ENCODE assay signal across 16 cellular contexts in genomic region chr20:63251345-63251744, GRCh38. TPM values are rescaled to one million over a fixed set of nuclear protein-coding genes. Genes with fewer than 3 reads are reported as not detected.
DNase-seq lines count a peak whose midpoint lies in the region; TF ChIP-seq lines count a peak whose summit lies in the region.
"Not testable (repeated sequence)": the region's sequence is repeated elsewhere in the genome, so short reads cannot be mapped to it uniquely, and the experiment has no call there.
"Had no signal": no experiment of that assay in that cellular context is flagged by ENCODE, and none has a peak within 500 bp of the region (broad histone marks: within the 10 kb centered on the region; RNA-seq: fewer than 3 reads in every experiment).

No MANE protein-coding gene starts in this region.

- H3K9ac ChIP-seq in Karpas-422 (ENCODE audit: low read length) = not testable (repeated sequence)

- not testable (repeated sequence) for BruUV-seq in OCI-LY7 (replicated peaks; lab: Mats Ljungman, UMichigan)

- WGBS in thyroid gland, 2 donors = 29 to 40% methylated on average over 14 of the region's 14 CpGs

- CTCF ChIA-PET in OCI-LY7 (lab: Charles Lee; ENCODE audit: unreplicated experiment); activated CD4-positive, alpha-beta memory T cell treated with anti-CD3 and anti-CD28 coated beads for 36 hours (lab: Charles Lee): not testable (repeated sequence)

- not testable (repeated sequence) for H3K36me3 ChIP-seq in Karpas-422 (ENCODE audit: insufficient read depth, low read length); OCI-LY7 (ENCODE audit: insufficient read depth, low read length); thyroid gland

- not testable (repeated sequence) for H2AFZ ChIP-seq in Karpas-422 (ENCODE audit: low read length); OCI-LY7 (ENCODE audit: low read length)

- not testable (repeated sequence) for H4K20me1 ChIP-seq in Karpas-422 (ENCODE audit: insufficient read depth, low read depth, low read length); OCI-LY7 (ENCODE audit: insufficient read depth, low read length)

- not testable (repeated sequence) for H3K27ac ChIP-seq in Karpas-422 (ENCODE audit: low read length); OCI-LY7 (ENCODE audit: low read depth, low read length, poor library complexity, severe bottlenecking); thyroid gland
- peak overlapping the region in 2 of 59 donors; percentile 60 to 69 for H3K27ac ChIP-seq in dorsolateral prefrontal cortex

- not testable (repeated sequence) for H3K4me1 Mint-ChIP-seq in activated CD4-positive, alpha-beta memory T cell treated with anti-CD3 and anti-CD28 coated beads for 36 hours (ENCODE audit: low read depth)

- not testable (repeated sequence) for H3K4me1 ChIP-seq in Karpas-422 (ENCODE audit: low read length); OCI-LY7 (ENCODE audit: insufficient read depth, low read length, poor library complexity, severe bottlenecking)
- peaks cover 42 to 66% of the 10 kb centered on the region in 2 donors for H3K4me1 ChIP-seq in thyroid gland

- H3K36me3 Mint-ChIP-seq in activated CD4-positive, alpha-beta memory T cell treated with anti-CD3 and anti-CD28 coated beads for 36 hours = not testable (repeated sequence)

- not testable (repeated sequence) for H3K4me3 ChIP-seq in GM12865 (ENCODE audit: low read depth, low read length); Karpas-422 (ENCODE audit: low read length); OCI-LY7 (ENCODE audit: low read depth, low read length, poor library complexity, severe bottlenecking); dorsolateral prefrontal cortex; thyroid gland (replicated peaks in 1 of 3)

- H3K9me3 ChIP-seq in Karpas-422 (ENCODE audit: low read length); OCI-LY7 (ENCODE audit: low read length); thyroid gland: not testable (repeated sequence)

- H3K9me2 ChIP-seq in Karpas-422 (replicated peaks; ENCODE audit: insufficient read depth, low read length); OCI-LY7 (ENCODE audit: insufficient read depth, low read length): not testable (repeated sequence)

- intact Hi-C loops in OCI-LY7 (cut with micrococcal nuclease; ENCODE audit: unreplicated experiment) = loop anchor here (2.0 kb wide), 1 partner anchor 29 kb away; no protein-coding TSS in a partner anchor
- intact Hi-C loops in activated CD4-positive, alpha-beta memory T cell treated with anti-CD3 and anti-CD28 coated beads for 36 hours (cut with micrococcal nuclease); dorsolateral prefrontal cortex (cut with DNase I); thyroid gland (cut with DNase I): not testable (repeated sequence)

- H3K9me3 Mint-ChIP-seq in activated CD4-positive, alpha-beta memory T cell treated with anti-CD3 and anti-CD28 coated beads for 36 hours = not testable (repeated sequence)

- H3K27ac Mint-ChIP-seq in activated CD4-positive, alpha-beta memory T cell treated with anti-CD3 and anti-CD28 coated beads for 36 hours = not testable (repeated sequence)

- not testable (repeated sequence) for TF ChIP-seq POLR2A in thyroid gland (IDR thresholded peaks at IDR 0.05)

- H3K4me3 Mint-ChIP-seq in activated CD4-positive, alpha-beta memory T cell treated with anti-CD3 and anti-CD28 coated beads for 36 hours = not testable (repeated sequence)

- not testable (repeated sequence) for H3K27me3 ChIP-seq in Karpas-422 (ENCODE audit: low read length); thyroid gland
- peaks cover 0 to 85% (median 38%) of the 10 kb centered on the region in 45 donors for H3K27me3 ChIP-seq in dorsolateral prefrontal cortex

- peak; percentile 12 for DNase-seq in COR-L47 (lab: John Stamatoyannopoulos, UW)
- DNase-seq in GM12865 (ENCODE audit: low read depth); OCI-LY7 (ENCODE audit: low spot score): not testable (repeated sequence)
- DNase-seq in Karpas-422 = peak; percentile 49
- DNase-seq in activated CD4-positive, alpha-beta memory T cell treated with anti-CD3 and anti-CD28 coated beads for 36 hours = peak; percentile 29
- peak in 5 of 10 donors; percentile 25 to 63 (median 46) for DNase-seq in dorsolateral prefrontal cortex
- peak; percentile 63 for DNase-seq in myocyte (ENCODE audit: low read depth)
- peak; percentile 64 to 73 for DNase-seq in thyroid gland

- not testable (repeated sequence) for H3K4me2 ChIP-seq in Karpas-422 (ENCODE audit: low read depth, low read length, poor library complexity, severe bottlenecking); OCI-LY7 (ENCODE audit: low read length)

- H3K27me3 Mint-ChIP-seq in activated CD4-positive, alpha-beta memory T cell treated with anti-CD3 and anti-CD28 coated beads for 36 hours = peaks cover 40% of the 10 kb centered on the region

- peak; percentile 10 for TF ChIP-seq CTCF in GM12865 (IDR thresholded peaks at IDR 0.05; ENCODE audit: insufficient read depth, low read depth, low read length, missing control alignments)
- TF ChIP-seq CTCF in OCI-LY7 (conservative IDR thresholded peaks at IDR 0.05; ENCODE audit: low read length) = peak; percentile 39; the same call in 1 of the 2 replicates
- TF ChIP-seq CTCF in dorsolateral prefrontal cortex (IDR thresholded peaks at IDR 0.05 in 54 of 56, conservative IDR thresholded peaks at IDR 0.05 in 2 of 56; ENCODE audit: low read depth in 1 of 56, partially characterized antibody in 56 of 56) = peak in 34 of 56 donors; percentile 14 to 51 (median 28)
- TF ChIP-seq CTCF in thyroid gland (IDR thresholded peaks at IDR 0.05) = peak in 2 of 6 experiments; percentile 14 to 42

- H3K79me2 ChIP-seq in Karpas-422 (ENCODE audit: low read length); OCI-LY7 (ENCODE audit: insufficient read depth, low read depth, low read length): not testable (repeated sequence)

- POLR2A ChIA-PET in OCI-LY7 (lab: Charles Lee); activated CD4-positive, alpha-beta memory T cell treated with anti-CD3 and anti-CD28 coated beads for 36 hours (lab: Charles Lee): not testable (repeated sequence)

RNA-seq across cellular contexts. Expression of gene NKAIN4, which starts 2.9 kb away (rescaled TPM):
- total RNA-seq in Karpas-422 (2014; rRNA removed; shearing (Covaris generic); ENCODE audit: low replicate concordance) = not detected in 2 replicates
- not detected in 2 replicates for total RNA-seq in OCI-LY7 (2014; rRNA removed; shearing (Covaris generic))
- total RNA-seq in OCI-LY7 (2022) = not detected in 2 replicates
- total RNA-seq in activated CD4-positive, alpha-beta memory T cell treated with anti-CD3 and anti-CD28 coated beads for 36 hours = not detected
- 10 to 100 TPM in 102 of 120 experiments, 1 to 10 TPM in 18; 5.4 to 44.1 (median 16.7) TPM for total RNA-seq in dorsolateral prefrontal cortex
- not detected in 2 replicates for total RNA-seq in myocyte
- 0.16 TPM for polyA plus RNA-seq in myocyte (2012)
- 1 to 10 TPM in 1 of 4 donors, under 1 TPM in 2, not detected in 1; 0.45 to 5.5 (median 0.67) TPM for total RNA-seq in thyroid gland
- total RNA-seq: activated CD8-positive, alpha-beta memory T cell treated with anti-CD3 and anti-CD28 coated beads for 36 hours; activated T-cell treated with anti-CD3 and anti-CD28 coated beads, Interleukin-2, amount 50 U/mL, for 72 hours; GM23248; LHCN-M2; naive thymus-derived CD4-positive, alpha-beta T cell; SK-MEL-5 had no signal
- polyA plus RNA-seq: CD14-positive monocyte; GM23248; naive thymus-derived CD4-positive, alpha-beta T cell had no signal

RNA-seq across cellular contexts. Expression of gene BIRC7, which starts 15.6 kb away (rescaled TPM):
- total RNA-seq in Karpas-422 (2014; rRNA removed; shearing (Covaris generic); ENCODE audit: low replicate concordance) = 10.7 and 23.3 TPM in 2 replicates
- not detected in 2 replicates for total RNA-seq in OCI-LY7 (2014; rRNA removed; shearing (Covaris generic))
- total RNA-seq in OCI-LY7 (2022) = 0.39 and 0.42 TPM in 2 replicates
- not detected for total RNA-seq in activated CD4-positive, alpha-beta memory T cell treated with anti-CD3 and anti-CD28 coated beads for 36 hours
- total RNA-seq in dorsolateral prefrontal cortex = 1 to 10 TPM in 4 of 120 experiments, under 1 TPM in 27, not detected in 89; 0.22 to 1.3 (median 0.63) TPM
- total RNA-seq in myocyte = not detected in 2 replicates
- 0.11 TPM for polyA plus RNA-seq in myocyte (2012)
- total RNA-seq in thyroid gland = not detected
- total RNA-seq: activated CD8-positive, alpha-beta memory T cell treated with anti-CD3 and anti-CD28 coated beads for 36 hours; GM23248; LHCN-M2; naive thymus-derived CD4-positive, alpha-beta T cell had no signal
- polyA plus RNA-seq: CD14-positive monocyte; GM23248; naive thymus-derived CD4-positive, alpha-beta T cell had no signal

RNA-seq across cellular contexts. Expression of gene ARFGAP1, which starts 21.3 kb away (rescaled TPM):
- 49.2 and 61.3 TPM in 2 replicates for total RNA-seq in Karpas-422 (2014; rRNA removed; shearing (Covaris generic); ENCODE audit: low replicate concordance)
- 50.4 and 57.9 TPM in 2 replicates for total RNA-seq in OCI-LY7 (2014; rRNA removed; shearing (Covaris generic))
- total RNA-seq in OCI-LY7 (2022) (105 and 116 TPM in 2 replicates), dorsolateral prefrontal cortex (100 to 1,000 TPM in 101 of 120 experiments, 10 to 100 TPM in 19; 89.0 to 166 (median 113) TPM), myocyte (83.8 and 96.3 TPM in 2 replicates), thyroid gland (10 to 100 TPM; 70.7 to 75.7 (median 72.7) TPM)
- 10 to 100 TPM; 68.4 to 72.4 TPM for total RNA-seq in activated CD4-positive, alpha-beta memory T cell treated with anti-CD3 and anti-CD28 coated beads for 36 hours
- polyA plus RNA-seq in myocyte (2012) = 134 TPM

RNA-seq across cellular contexts. Expression of gene YTHDF1, which starts 35.4 kb away (rescaled TPM):
- 24.1 and 27.1 TPM in 2 replicates for total RNA-seq in Karpas-422 (2014; rRNA removed; shearing (Covaris generic); ENCODE audit: low replicate concordance)
- 26.7 and 31.3 TPM in 2 replicates for total RNA-seq in OCI-LY7 (2014; rRNA removed; shearing (Covaris generic))
- total RNA-seq in OCI-LY7 (2022) = 42.3 and 42.7 TPM in 2 replicates
- 10 to 100 TPM; 32.8 to 32.9 TPM for total RNA-seq in activated CD4-positive, alpha-beta memory T cell treated with anti-CD3 and anti-CD28 coated beads for 36 hours
- 10 to 100 TPM; 31.4 to 71.9 (median 38.9) TPM for total RNA-seq in dorsolateral prefrontal cortex
- total RNA-seq in myocyte = 28.5 and 36.1 TPM in 2 replicates
- polyA plus RNA-seq in myocyte (2012) = 32.0 TPM
- 10 to 100 TPM; 41.3 to 54.2 (median 43.4) TPM for total RNA-seq in thyroid gland

RNA-seq across cellular contexts. Expression of gene COL20A1, which starts 41.6 kb away (rescaled TPM):
- 3.1 and 3.4 TPM in 2 replicates for total RNA-seq in Karpas-422 (2014; rRNA removed; shearing (Covaris generic); ENCODE audit: low replicate concordance)
- total RNA-seq in OCI-LY7 (2014; rRNA removed; shearing (Covaris generic)) = not detected in 2 replicates
- total RNA-seq in OCI-LY7 (2022) (0.09 and 0.15 TPM in 2 replicates), dorsolateral prefrontal cortex (10 to 100 TPM in 65 of 120 experiments, 1 to 10 TPM in 55; 4.1 to 32.2 (median 10.4) TPM), myocyte (0.05 and 0.21 TPM in 2 replicates), thyroid gland (under 1 TPM in 1 of 4 donors, not detected in 3; 0.13 TPM)
- not detected for total RNA-seq in activated CD4-positive, alpha-beta memory T cell treated with anti-CD3 and anti-CD28 coated beads for 36 hours
- 0.06 TPM for polyA plus RNA-seq in myocyte (2012)
- total RNA-seq: activated CD8-positive, alpha-beta memory T cell treated with anti-CD3 and anti-CD28 coated beads for 36 hours; GM23248; kidney; SK-MEL-5 had no signal
- polyA plus RNA-seq: CD14-positive monocyte; GM23248; naive thymus-derived CD4-positive, alpha-beta T cell had no signal
